Comparison of ENCODE assay signal across 24 cellular contexts in genomic region chr1:33653226-33653625, GRCh38.
"Had no signal": no experiment of that assay in that cellular context is flagged by ENCODE, and none has a peak within 500 bp of the region (broad histone marks: within the 10 kb centered on the region; RNA-seq: fewer than 3 reads in every experiment).

No MANE protein-coding gene starts in this region.

- H3K4me1 ChIP-seq: Peyer's patch had no signal

- H3K9me3 ChIP-seq: Peyer's patch had no signal

- H3K36me3 ChIP-seq: brain microvascular endothelial cell, cardiac muscle cell, Peyer's patch had no signal

- H3K27ac ChIP-seq: brain microvascular endothelial cell, cardiac muscle cell, Peyer's patch, RWPE1 had no signal

- H3K27me3 ChIP-seq: brain microvascular endothelial cell, cardiac muscle cell, Peyer's patch had no signal

- FAIRE-seq: astrocyte had no signal

- ATAC-seq: activated CD8-positive, alpha-beta memory T cell treated with anti-CD3 and anti-CD28 coated beads, Interleukin-2, amount 10 ng/mL, durations not matched to agents 7 days and 5 days; activated CD8-positive, alpha-beta T cell treated with anti-CD3 and anti-CD28 coated beads, Interleukin-2, amount 10 ng/mL, durations not matched to agents 7 days and 5 days; activated naive CD4-positive, alpha-beta T cell treated with anti-CD3 and anti-CD28 coated beads, Interleukin-2, amount 50 U/mL, for 72 hours; activated naive CD8-positive, alpha-beta T cell treated with anti-CD3 and anti-CD28 coated beads, Interleukin-2, amount 50 U/mL, for 24 hours; activated T-cell treated with anti-CD3 and anti-CD28 coated beads, Interleukin-2, amount 50 U/mL, for 4 hours had no signal

- DNase-seq: activated CD4-positive, alpha-beta T cell treated with anti-CD3 and anti-CD28 coated beads for 48 hours; activated CD4-positive, alpha-beta T cell treated with anti-CD3 and anti-CD28 coated beads, Interleukin-2, amount 50 U/mL, for 4 hours; activated CD4-positive, CD25-positive, alpha-beta regulatory T cell treated with anti-CD3 and anti-CD28 coated beads, Interleukin-2, amount 50 U/mL, for 72 hours; activated CD8-positive, alpha-beta memory T cell treated with anti-CD3 and anti-CD28 coated beads, Interleukin-2, amount 10 ng/mL, durations not matched to agents 7 days and 5 days; activated CD8-positive, alpha-beta T cell treated with anti-CD3 and anti-CD28 coated beads, Interleukin-2, amount 10 ng/mL, durations not matched to agents 7 days and 5 days; activated effector memory CD4-positive, alpha-beta T cell treated with anti-CD3 and anti-CD28 coated beads, Interleukin-2, amount 50 U/mL, for 16 hours; activated naive CD4-positive, alpha-beta T cell treated with Interleukin-2 at 50 U/mL for 16 hours; activated naive CD8-positive, alpha-beta T cell treated with anti-CD3 and anti-CD28 coated beads, Interleukin-2, amount 50 U/mL, for 24 hours; activated T-cell treated with anti-CD3 and anti-CD28 coated beads, Interleukin-2, amount 50 U/mL, for 4 hours; amniotic stem cell; brain microvascular endothelial cell; KG1; NCI-H1048; NCI-H146; NCI-H187 treated with DMSO at 0.1 percent for 48 hours; NCI-H2081 treated with DMSO at 0.1 percent for 48 hours; NCI-H446; NCI-H524; Peyer's patch; SHP77 treated with DMSO at 0.1 percent for 48 hours had no signal

- H3K4me3 ChIP-seq: cardiac muscle cell, Peyer's patch had no signal
